Comparison of ENCODE assay signal across 1 cellular context in genomic region chr6:152301021-152301805, GRCh38.
TF ChIP-seq lines count a peak whose summit lies in the region.

No MANE protein-coding gene starts in this region.

TF ChIP-seq in neural cell, 6 proteins besides CTCF, POLR2A, EP300 and RAD21 (continued from another document):
- TF ChIP-seq REST (IDR thresholded peaks at IDR 0.05; ENCODE audit: borderline replicate concordance) (no peak), TAF1 (IDR thresholded peaks at IDR 0.05; ENCODE audit: low read depth) (no peak), POLR2AphosphoS5 (IDR thresholded peaks at IDR 0.05) (no peak), MXI1 (conservative IDR thresholded peaks at IDR 0.05; ENCODE audit: poor library complexity, severe bottlenecking) (no peak), EZH2 (IDR thresholded peaks at IDR 0.05; ENCODE audit: borderline replicate concordance, insufficient read depth, low read length, poor library complexity, severe bottlenecking) (no peak)
